Comparison of ENCODE assay signal across 9 cellular contexts in genomic region chr3:188049890-188050530, GRCh38.
DNase-seq lines count a peak whose midpoint lies in the region; ATAC-seq and TF ChIP-seq lines count a peak whose summit lies in the region.
"Had no signal": no experiment of that assay in that cellular context is flagged by ENCODE, and none has a peak within 500 bp of the region (broad histone marks: within the 10 kb centered on the region; RNA-seq: fewer than 3 reads in every experiment).

No MANE protein-coding gene starts in this region.

- H3K27ac Mint-ChIP-seq in activated T-helper 1 cell treated with anti-CD3 and anti-CD28 coated beads, Interleukin-12 subunit alpha, Interleukin-12 subunit beta, Interleukin-2, Interleukin-4 antibody, amounts not matched to agents 30 ng/mL and 10 ng/mL and 1 ng/mL, durations not matched to agents 14 hours and 24 hours and 36 hours, result peak overlapping the region; percentile 36
- peak overlapping the region in 1 of 2 donors; percentile 48 for H3K27ac Mint-ChIP-seq in natural killer cell

- H3K9me3 Mint-ChIP-seq in activated T-helper 1 cell treated with anti-CD3 and anti-CD28 coated beads, Interleukin-12 subunit alpha, Interleukin-12 subunit beta, Interleukin-2, Interleukin-4 antibody, amounts not matched to agents 30 ng/mL and 10 ng/mL and 1 ng/mL, durations not matched to agents 14 hours and 24 hours and 36 hours, result no peaks in the 10 kb centered on the region
- no peaks in the 10 kb centered on the region for H3K9me3 Mint-ChIP-seq in natural killer cell

- POLR2A ChIA-PET in Panc1 (lab: Charles Lee), result interaction anchor here (0.6 kb wide), 1 partner anchor 1046 kb away, joined by 4 read pairs; no protein-coding TSS in a partner anchor

- peaks cover 15 to 50% (median 35%) of the 10 kb centered on the region in 10 experiments; a peak in 19 of 20 replicates for H3K4me1 ChIP-seq in BLaER1 treated with 17β-estradiol and CSF1 and Interleukin-3, amounts not matched to agents 10 nM and 100 nM
- no peaks in the 10 kb centered on the region for H3K4me1 ChIP-seq in Panc1 (ENCODE audit: control insufficient read depth, insufficient read depth, low read length)

- H3K9me3 ChIP-seq in BLaER1 treated with 17β-estradiol and CSF1 and Interleukin-3, amounts not matched to agents 10 nM and 100 nM (replicated peaks in 1 of 11), result peaks cover 0 to 4% (median 0%) of the 10 kb centered on the region in 11 experiments; a peak in 3 of 22 replicates
- H3K9me3 ChIP-seq in Panc1 (ENCODE audit: control insufficient read depth, insufficient read depth, low read depth, low read length), result no peaks in the 10 kb centered on the region
- H3K9me3 ChIP-seq: Peyer's patch had no signal

- no peak overlapping the region for H3K4me3 ChIP-seq in BLaER1 treated with 17β-estradiol and CSF1 and Interleukin-3, amounts not matched to agents 10 nM and 100 nM
- no peak overlapping the region for H3K4me3 ChIP-seq in Panc1 (ENCODE audit: low read depth in 2 of 2, low read length in 2 of 2)
- H3K4me3 ChIP-seq: Peyer's patch had no signal

- no peak for TF ChIP-seq CTCF in Panc1 (IDR thresholded peaks at IDR 0.05)
- TF ChIP-seq CTCF in natural killer cell (IDR thresholded peaks at IDR 0.05), result no peak

- no peaks in the 10 kb centered on the region; a peak in 1 of 22 replicates for H4K20me1 ChIP-seq in BLaER1 treated with 17β-estradiol and CSF1 and Interleukin-3, amounts not matched to agents 10 nM and 100 nM

- peaks cover 10% of the 10 kb centered on the region for H3K27me3 Mint-ChIP-seq in activated T-helper 1 cell treated with anti-CD3 and anti-CD28 coated beads, Interleukin-12 subunit alpha, Interleukin-12 subunit beta, Interleukin-2, Interleukin-4 antibody, amounts not matched to agents 30 ng/mL and 10 ng/mL and 1 ng/mL, durations not matched to agents 14 hours and 24 hours and 36 hours (ENCODE audit: insufficient read depth)
- H3K27me3 Mint-ChIP-seq in natural killer cell (ENCODE audit: low read depth in 2 of 2), result peaks cover 12 to 37% of the 10 kb centered on the region in 2 donors

- H3K4me1 Mint-ChIP-seq in activated T-helper 1 cell treated with anti-CD3 and anti-CD28 coated beads, Interleukin-12 subunit alpha, Interleukin-12 subunit beta, Interleukin-2, Interleukin-4 antibody, amounts not matched to agents 30 ng/mL and 10 ng/mL and 1 ng/mL, durations not matched to agents 14 hours and 24 hours and 36 hours (ENCODE audit: low read depth), result peaks cover 30% of the 10 kb centered on the region
- H3K4me1 Mint-ChIP-seq in natural killer cell, result peaks cover 31 to 33% of the 10 kb centered on the region in 2 donors

- H3K4me2 ChIP-seq in BLaER1 treated with 17β-estradiol and CSF1 and Interleukin-3, amounts not matched to agents 10 nM and 100 nM, result peak overlapping the region; percentile 37 to 78 (median 69)

- peak overlapping the region; percentile 9 for H3K4me3 Mint-ChIP-seq in activated T-helper 1 cell treated with anti-CD3 and anti-CD28 coated beads, Interleukin-12 subunit alpha, Interleukin-12 subunit beta, Interleukin-2, Interleukin-4 antibody, amounts not matched to agents 30 ng/mL and 10 ng/mL and 1 ng/mL, durations not matched to agents 14 hours and 24 hours and 36 hours
- peak overlapping the region; percentile 47 for H3K4me3 Mint-ChIP-seq in natural killer cell

- H3K36me3 ChIP-seq in BLaER1 treated with 17β-estradiol and CSF1 and Interleukin-3, amounts not matched to agents 10 nM and 100 nM, result no peaks in the 10 kb centered on the region
- no peaks in the 10 kb centered on the region for H3K36me3 ChIP-seq in Panc1 (ENCODE audit: control insufficient read depth, insufficient read depth, low read length)
- H3K36me3 ChIP-seq: Peyer's patch had no signal

- H3K27me3 ChIP-seq in BLaER1 treated with 17β-estradiol and CSF1 and Interleukin-3, amounts not matched to agents 10 nM and 100 nM, result peaks cover 0 to 4% (median 0%) of the 10 kb centered on the region in 11 experiments; a peak in 1 of 22 replicates
- peaks cover 2% of the 10 kb centered on the region; the same call in 1 of the 2 replicates for H3K27me3 ChIP-seq in Panc1 (ENCODE audit: control insufficient read depth, insufficient read depth, low read length)
- H3K27me3 ChIP-seq: Peyer's patch had no signal

- intact Hi-C loops in Panc1 (cut with micrococcal nuclease; ENCODE audit: unreplicated experiment) (no loop called here), natural killer cell (cut with micrococcal nuclease) (no loop called here)
- intact Hi-C loops in activated T-helper 1 cell treated with anti-CD3 and anti-CD28 coated beads, Interleukin-12 subunit alpha, Interleukin-12 subunit beta, Interleukin-2, Interleukin-4 antibody, amounts not matched to agents 30 ng/mL and 10 ng/mL and 1 ng/mL, durations not matched to agents 14 hours and 24 hours and 36 hours (cut with micrococcal nuclease), result loop anchor here (1.0 kb wide), 1 partner anchor 11 kb away; no protein-coding TSS in a partner anchor

- CTCF ChIA-PET in Panc1 (lab: Charles Lee), result no interaction called here

- in situ Hi-C loops in Panc1 (cut with HindIII; ENCODE audit: low pct_unique_long_range_greater_than_20kb, low sequenced_read_pairs), result no loop called here

- ATAC-seq in Panc1, result 0 out of 2 replicates have a peak, but pooled peaks have one; percentile 18
- ATAC-seq in natural killer cell, result peak; percentile 60 to 83 (median 75)
- ATAC-seq in HG03565 (IDR thresholded peaks at IDR 0.05; ENCODE audit: unreplicated experiment), result no peak

- peak overlapping the region in 4 of 11 experiments; percentile 1 to 40 (median 26); a peak in 5 of 22 replicates for H3K27ac ChIP-seq in BLaER1 treated with 17β-estradiol and CSF1 and Interleukin-3, amounts not matched to agents 10 nM and 100 nM
- H3K27ac ChIP-seq in Panc1 (ENCODE audit: low read length), result no peak overlapping the region

- DNase-seq in Panc1 (ENCODE audit: low read depth, low spot score) (no peak), natural killer cell (no peak), cerebellum (ENCODE audit: low spot score) (no peak), SIG-M5 (lab: John Stamatoyannopoulos, UW) (no peak), NCI-H82 (lab: John Stamatoyannopoulos, UW) (no peak)
- DNase-seq in activated T-helper 1 cell treated with anti-CD3 and anti-CD28 coated beads, Interleukin-12 subunit alpha, Interleukin-12 subunit beta, Interleukin-2, Interleukin-4 antibody, amounts not matched to agents 30 ng/mL and 10 ng/mL and 1 ng/mL, durations not matched to agents 14 hours and 24 hours and 36 hours (ENCODE audit: low spot score), result peak; percentile 24

- 0 out of 22 replicates have a peak overlapping the region, but pooled peaks of 1 of the 11 experiments have one; percentile 3 for H3K9ac ChIP-seq in BLaER1 treated with 17β-estradiol and CSF1 and Interleukin-3, amounts not matched to agents 10 nM and 100 nM

- no TSS peak for BruUV-seq in Panc1 (replicated peaks; lab: Mats Ljungman, UMichigan)

- H3K36me3 Mint-ChIP-seq in activated T-helper 1 cell treated with anti-CD3 and anti-CD28 coated beads, Interleukin-12 subunit alpha, Interleukin-12 subunit beta, Interleukin-2, Interleukin-4 antibody, amounts not matched to agents 30 ng/mL and 10 ng/mL and 1 ng/mL, durations not matched to agents 14 hours and 24 hours and 36 hours (ENCODE audit: low read depth), result no peaks in the 10 kb centered on the region
- no peaks in the 10 kb centered on the region for H3K36me3 Mint-ChIP-seq in natural killer cell
